ENCODE assay signal across 1 cellular context in genomic region chrX:23844502-23845138, GRCh38.
TF ChIP-seq lines count a peak whose summit lies in the region.

No MANE protein-coding gene starts in this region.

TF ChIP-seq in K562, 482 proteins besides CTCF, POLR2A, EP300 and RAD21 (continued from another document and continues in another):
- TF ChIP-seq, protein P1, sequence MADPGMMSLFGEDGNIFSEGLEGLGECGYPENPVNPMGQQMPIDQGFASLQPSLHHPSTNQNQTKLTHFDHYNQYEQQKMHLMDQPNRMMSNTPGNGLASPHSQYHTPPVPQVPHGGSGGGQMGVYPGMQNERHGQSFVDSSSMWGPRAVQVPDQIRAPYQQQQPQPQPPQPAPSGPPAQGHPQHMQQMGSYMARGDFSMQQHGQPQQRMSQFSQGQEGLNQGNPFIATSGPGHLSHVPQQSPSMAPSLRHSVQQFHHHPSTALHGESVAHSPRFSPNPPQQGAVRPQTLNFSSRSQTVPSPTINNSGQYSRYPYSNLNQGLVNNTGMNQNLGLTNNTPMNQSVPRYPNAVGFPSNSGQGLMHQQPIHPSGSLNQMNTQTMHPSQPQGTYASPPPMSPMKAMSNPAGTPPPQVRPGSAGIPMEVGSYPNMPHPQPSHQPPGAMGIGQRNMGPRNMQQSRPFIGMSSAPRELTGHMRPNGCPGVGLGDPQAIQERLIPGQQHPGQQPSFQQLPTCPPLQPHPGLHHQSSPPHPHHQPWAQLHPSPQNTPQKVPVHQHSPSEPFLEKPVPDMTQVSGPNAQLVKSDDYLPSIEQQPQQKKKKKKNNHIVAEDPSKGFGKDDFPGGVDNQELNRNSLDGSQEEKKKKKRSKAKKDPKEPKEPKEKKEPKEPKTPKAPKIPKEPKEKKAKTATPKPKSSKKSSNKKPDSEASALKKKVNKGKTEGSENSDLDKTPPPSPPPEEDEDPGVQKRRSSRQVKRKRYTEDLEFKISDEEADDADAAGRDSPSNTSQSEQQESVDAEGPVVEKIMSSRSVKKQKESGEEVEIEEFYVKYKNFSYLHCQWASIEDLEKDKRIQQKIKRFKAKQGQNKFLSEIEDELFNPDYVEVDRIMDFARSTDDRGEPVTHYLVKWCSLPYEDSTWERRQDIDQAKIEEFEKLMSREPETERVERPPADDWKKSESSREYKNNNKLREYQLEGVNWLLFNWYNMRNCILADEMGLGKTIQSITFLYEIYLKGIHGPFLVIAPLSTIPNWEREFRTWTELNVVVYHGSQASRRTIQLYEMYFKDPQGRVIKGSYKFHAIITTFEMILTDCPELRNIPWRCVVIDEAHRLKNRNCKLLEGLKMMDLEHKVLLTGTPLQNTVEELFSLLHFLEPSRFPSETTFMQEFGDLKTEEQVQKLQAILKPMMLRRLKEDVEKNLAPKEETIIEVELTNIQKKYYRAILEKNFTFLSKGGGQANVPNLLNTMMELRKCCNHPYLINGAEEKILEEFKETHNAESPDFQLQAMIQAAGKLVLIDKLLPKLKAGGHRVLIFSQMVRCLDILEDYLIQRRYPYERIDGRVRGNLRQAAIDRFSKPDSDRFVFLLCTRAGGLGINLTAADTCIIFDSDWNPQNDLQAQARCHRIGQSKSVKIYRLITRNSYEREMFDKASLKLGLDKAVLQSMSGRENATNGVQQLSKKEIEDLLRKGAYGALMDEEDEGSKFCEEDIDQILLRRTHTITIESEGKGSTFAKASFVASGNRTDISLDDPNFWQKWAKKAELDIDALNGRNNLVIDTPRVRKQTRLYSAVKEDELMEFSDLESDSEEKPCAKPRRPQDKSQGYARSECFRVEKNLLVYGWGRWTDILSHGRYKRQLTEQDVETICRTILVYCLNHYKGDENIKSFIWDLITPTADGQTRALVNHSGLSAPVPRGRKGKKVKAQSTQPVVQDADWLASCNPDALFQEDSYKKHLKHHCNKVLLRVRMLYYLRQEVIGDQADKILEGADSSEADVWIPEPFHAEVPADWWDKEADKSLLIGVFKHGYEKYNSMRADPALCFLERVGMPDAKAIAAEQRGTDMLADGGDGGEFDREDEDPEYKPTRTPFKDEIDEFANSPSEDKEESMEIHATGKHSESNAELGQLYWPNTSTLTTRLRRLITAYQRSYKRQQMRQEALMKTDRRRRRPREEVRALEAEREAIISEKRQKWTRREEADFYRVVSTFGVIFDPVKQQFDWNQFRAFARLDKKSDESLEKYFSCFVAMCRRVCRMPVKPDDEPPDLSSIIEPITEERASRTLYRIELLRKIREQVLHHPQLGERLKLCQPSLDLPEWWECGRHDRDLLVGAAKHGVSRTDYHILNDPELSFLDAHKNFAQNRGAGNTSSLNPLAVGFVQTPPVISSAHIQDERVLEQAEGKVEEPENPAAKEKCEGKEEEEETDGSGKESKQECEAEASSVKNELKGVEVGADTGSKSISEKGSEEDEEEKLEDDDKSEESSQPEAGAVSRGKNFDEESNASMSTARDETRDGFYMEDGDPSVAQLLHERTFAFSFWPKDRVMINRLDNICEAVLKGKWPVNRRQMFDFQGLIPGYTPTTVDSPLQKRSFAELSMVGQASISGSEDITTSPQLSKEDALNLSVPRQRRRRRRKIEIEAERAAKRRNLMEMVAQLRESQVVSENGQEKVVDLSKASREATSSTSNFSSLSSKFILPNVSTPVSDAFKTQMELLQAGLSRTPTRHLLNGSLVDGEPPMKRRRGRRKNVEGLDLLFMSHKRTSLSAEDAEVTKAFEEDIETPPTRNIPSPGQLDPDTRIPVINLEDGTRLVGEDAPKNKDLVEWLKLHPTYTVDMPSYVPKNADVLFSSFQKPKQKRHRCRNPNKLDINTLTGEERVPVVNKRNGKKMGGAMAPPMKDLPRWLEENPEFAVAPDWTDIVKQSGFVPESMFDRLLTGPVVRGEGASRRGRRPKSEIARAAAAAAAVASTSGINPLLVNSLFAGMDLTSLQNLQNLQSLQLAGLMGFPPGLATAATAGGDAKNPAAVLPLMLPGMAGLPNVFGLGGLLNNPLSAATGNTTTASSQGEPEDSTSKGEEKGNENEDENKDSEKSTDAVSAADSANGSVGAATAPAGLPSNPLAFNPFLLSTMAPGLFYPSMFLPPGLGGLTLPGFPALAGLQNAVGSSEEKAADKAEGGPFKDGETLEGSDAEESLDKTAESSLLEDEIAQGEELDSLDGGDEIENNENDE (IDR thresholded peaks at IDR 0.05; ENCODE audit: low read depth, low read length): no peak
- TF ChIP-seq, protein P2, sequence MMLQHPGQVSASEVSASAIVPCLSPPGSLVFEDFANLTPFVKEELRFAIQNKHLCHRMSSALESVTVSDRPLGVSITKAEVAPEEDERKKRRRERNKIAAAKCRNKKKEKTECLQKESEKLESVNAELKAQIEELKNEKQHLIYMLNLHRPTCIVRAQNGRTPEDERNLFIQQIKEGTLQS (IDR thresholded peaks at IDR 0.05): peak; percentile 18; the same call in 1 of the 2 replicates
- TF ChIP-seq, protein P2 (CRISPR knock-in tag; conservative IDR thresholded peaks at IDR 0.05): no peak
- TF ChIP-seq NFRKB (IDR thresholded peaks at IDR 0.05; ENCODE audit: low read depth) (no peak), ARNT (IDR thresholded peaks at IDR 0.05) (0 out of 4 replicates have a peak, but pooled peaks of 1 of the 2 experiments have one; percentile 30), OTX1 (CRISPR knock-in tag; IDR thresholded peaks at IDR 0.05) (no peak), SRF (CRISPR knock-in tag; IDR thresholded peaks at IDR 0.05) (no peak), ZNF79 (CRISPR knock-in tag; IDR thresholded peaks at IDR 0.05; ENCODE audit: low read depth) (no peak), ZNF146 (CRISPR knock-in tag; IDR thresholded peaks at IDR 0.05; ENCODE audit: unreplicated experiment) (no peak), IRF2 (CRISPR knock-in tag; IDR thresholded peaks at IDR 0.05) (no peak), ZNF175 (CRISPR knock-in tag; IDR thresholded peaks at IDR 0.05; ENCODE audit: low read depth) (no peak; the same call in 1 of the 2 replicates), ZNF764 (CRISPR knock-in tag; IDR thresholded peaks at IDR 0.05; ENCODE audit: low read depth) (no peak), TCF7L2 (IDR thresholded peaks at IDR 0.05; ENCODE audit: low read depth, low read length) (no peak), RBM34 (IDR thresholded peaks at IDR 0.05; ENCODE audit: borderline replicate concordance, insufficient read depth, low read length) (no peak), SRSF1 (IDR thresholded peaks at IDR 0.05; ENCODE audit: low read depth, low read length) (no peak), ZNF444 (CRISPR knock-in tag; IDR thresholded peaks at IDR 0.05) (no peak), HBP1 (CRISPR knock-in tag; IDR thresholded peaks at IDR 0.05) (no peak), ZNF511 (CRISPR knock-in tag; IDR thresholded peaks at IDR 0.05) (no peak), MTA3 (IDR thresholded peaks at IDR 0.05; ENCODE audit: borderline replicate concordance) (0 out of 2 replicates have a peak, but pooled peaks have one; percentile 50), IFI16 (CRISPR knock-in tag; IDR thresholded peaks at IDR 0.05) (no peak), ZNF41 (CRISPR knock-in tag; conservative IDR thresholded peaks at IDR 0.05) (no peak), KLF10 (CRISPR knock-in tag; IDR thresholded peaks at IDR 0.05) (no peak), FOXP1 (CRISPR knock-in tag; IDR thresholded peaks at IDR 0.05) (no peak), ZNF24 (IDR thresholded peaks at IDR 0.05) (no peak), NFXL1 (CRISPR knock-in tag; IDR thresholded peaks at IDR 0.05) (no peak), MBD2 (IDR thresholded peaks at IDR 0.05; ENCODE audit: borderline replicate concordance, low read depth) (0 out of 2 replicates have a peak, but pooled peaks have one; percentile 18), TAF7 (tag; IDR thresholded peaks at IDR 0.05) (no peak; the same call in 1 of the 2 replicates), RBM15 (IDR thresholded peaks at IDR 0.05; ENCODE audit: insufficient read depth, low read length) (no peak), NCOA4 (IDR thresholded peaks at IDR 0.05; ENCODE audit: partially characterized antibody) (no peak), POLR2B (IDR thresholded peaks at IDR 0.05; ENCODE audit: low read depth, partially characterized antibody) (no peak), YBX1 (IDR thresholded peaks at IDR 0.05) (no peak), RCOR1 (IDR thresholded peaks at IDR 0.05; ENCODE audit: borderline replicate concordance in 1 of 2, low read depth in 2 of 2, low read length in 2 of 2) (0 out of 4 replicates have a peak, but pooled peaks of 1 of the 2 experiments have one; percentile 21), ZNF699 (CRISPR knock-in tag; IDR thresholded peaks at IDR 0.05; ENCODE audit: insufficient replicate concordance) (no peak), SIN3A (IDR thresholded peaks at IDR 0.05; ENCODE audit: borderline replicate concordance in 2 of 2, control insufficient read depth in 1 of 2, low read depth in 2 of 2, low read length in 2 of 2) (no peak), MTA1 (IDR thresholded peaks at IDR 0.05; ENCODE audit: borderline replicate concordance) (peak; percentile 61), ZSCAN29 (IDR thresholded peaks at IDR 0.05) (no peak), RBM25 (IDR thresholded peaks at IDR 0.05; ENCODE audit: low read depth, low read length, severe bottlenecking) (no peak), SMARCA4 (IDR thresholded peaks at IDR 0.05) (peak; percentile 78), SMARCB1 (IDR thresholded peaks at IDR 0.05; ENCODE audit: insufficient read length, low read depth) (no peak), SMAD3 (CRISPR knock-in tag; conservative IDR thresholded peaks at IDR 0.05) (0 out of 2 replicates have a peak, but pooled peaks have one; percentile 41)
- TF ChIP-seq, protein P3, sequence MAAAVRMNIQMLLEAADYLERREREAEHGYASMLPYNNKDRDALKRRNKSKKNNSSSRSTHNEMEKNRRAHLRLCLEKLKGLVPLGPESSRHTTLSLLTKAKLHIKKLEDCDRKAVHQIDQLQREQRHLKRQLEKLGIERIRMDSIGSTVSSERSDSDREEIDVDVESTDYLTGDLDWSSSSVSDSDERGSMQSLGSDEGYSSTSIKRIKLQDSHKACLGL (CRISPR knock-in tag; IDR thresholded peaks at IDR 0.05; ENCODE audit: borderline replicate concordance, poor library complexity, severe bottlenecking): no peak
- TF ChIP-seq, protein P4, sequence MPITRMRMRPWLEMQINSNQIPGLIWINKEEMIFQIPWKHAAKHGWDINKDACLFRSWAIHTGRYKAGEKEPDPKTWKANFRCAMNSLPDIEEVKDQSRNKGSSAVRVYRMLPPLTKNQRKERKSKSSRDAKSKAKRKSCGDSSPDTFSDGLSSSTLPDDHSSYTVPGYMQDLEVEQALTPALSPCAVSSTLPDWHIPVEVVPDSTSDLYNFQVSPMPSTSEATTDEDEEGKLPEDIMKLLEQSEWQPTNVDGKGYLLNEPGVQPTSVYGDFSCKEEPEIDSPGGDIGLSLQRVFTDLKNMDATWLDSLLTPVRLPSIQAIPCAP (CRISPR knock-in tag; IDR thresholded peaks at IDR 0.05; ENCODE audit: borderline replicate concordance): no peak
- TF ChIP-seq, protein P5, sequence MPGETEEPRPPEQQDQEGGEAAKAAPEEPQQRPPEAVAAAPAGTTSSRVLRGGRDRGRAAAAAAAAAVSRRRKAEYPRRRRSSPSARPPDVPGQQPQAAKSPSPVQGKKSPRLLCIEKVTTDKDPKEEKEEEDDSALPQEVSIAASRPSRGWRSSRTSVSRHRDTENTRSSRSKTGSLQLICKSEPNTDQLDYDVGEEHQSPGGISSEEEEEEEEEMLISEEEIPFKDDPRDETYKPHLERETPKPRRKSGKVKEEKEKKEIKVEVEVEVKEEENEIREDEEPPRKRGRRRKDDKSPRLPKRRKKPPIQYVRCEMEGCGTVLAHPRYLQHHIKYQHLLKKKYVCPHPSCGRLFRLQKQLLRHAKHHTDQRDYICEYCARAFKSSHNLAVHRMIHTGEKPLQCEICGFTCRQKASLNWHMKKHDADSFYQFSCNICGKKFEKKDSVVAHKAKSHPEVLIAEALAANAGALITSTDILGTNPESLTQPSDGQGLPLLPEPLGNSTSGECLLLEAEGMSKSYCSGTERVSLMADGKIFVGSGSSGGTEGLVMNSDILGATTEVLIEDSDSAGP (CRISPR knock-in tag; IDR thresholded peaks at IDR 0.05): no peak
- TF ChIP-seq, protein P6, sequence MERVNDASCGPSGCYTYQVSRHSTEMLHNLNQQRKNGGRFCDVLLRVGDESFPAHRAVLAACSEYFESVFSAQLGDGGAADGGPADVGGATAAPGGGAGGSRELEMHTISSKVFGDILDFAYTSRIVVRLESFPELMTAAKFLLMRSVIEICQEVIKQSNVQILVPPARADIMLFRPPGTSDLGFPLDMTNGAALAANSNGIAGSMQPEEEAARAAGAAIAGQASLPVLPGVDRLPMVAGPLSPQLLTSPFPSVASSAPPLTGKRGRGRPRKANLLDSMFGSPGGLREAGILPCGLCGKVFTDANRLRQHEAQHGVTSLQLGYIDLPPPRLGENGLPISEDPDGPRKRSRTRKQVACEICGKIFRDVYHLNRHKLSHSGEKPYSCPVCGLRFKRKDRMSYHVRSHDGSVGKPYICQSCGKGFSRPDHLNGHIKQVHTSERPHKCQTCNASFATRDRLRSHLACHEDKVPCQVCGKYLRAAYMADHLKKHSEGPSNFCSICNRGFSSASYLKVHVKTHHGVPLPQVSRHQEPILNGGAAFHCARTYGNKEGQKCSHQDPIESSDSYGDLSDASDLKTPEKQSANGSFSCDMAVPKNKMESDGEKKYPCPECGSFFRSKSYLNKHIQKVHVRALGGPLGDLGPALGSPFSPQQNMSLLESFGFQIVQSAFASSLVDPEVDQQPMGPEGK (CRISPR knock-in tag; IDR thresholded peaks at IDR 0.05; ENCODE audit: borderline replicate concordance): no peak
- TF ChIP-seq, protein P7, sequence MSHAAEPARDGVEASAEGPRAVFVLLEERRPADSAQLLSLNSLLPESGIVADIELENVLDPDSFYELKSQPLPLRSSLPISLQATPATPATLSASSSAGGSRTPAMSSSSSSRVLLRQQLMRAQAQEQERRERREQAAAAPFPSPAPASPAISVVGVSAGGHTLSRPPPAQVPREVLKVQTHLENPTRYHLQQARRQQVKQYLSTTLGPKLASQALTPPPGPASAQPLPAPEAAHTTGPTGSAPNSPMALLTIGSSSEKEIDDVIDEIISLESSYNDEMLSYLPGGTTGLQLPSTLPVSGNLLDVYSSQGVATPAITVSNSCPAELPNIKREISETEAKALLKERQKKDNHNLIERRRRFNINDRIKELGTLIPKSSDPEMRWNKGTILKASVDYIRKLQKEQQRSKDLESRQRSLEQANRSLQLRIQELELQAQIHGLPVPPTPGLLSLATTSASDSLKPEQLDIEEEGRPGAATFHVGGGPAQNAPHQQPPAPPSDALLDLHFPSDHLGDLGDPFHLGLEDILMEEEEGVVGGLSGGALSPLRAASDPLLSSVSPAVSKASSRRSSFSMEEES (CRISPR knock-in tag; IDR thresholded peaks at IDR 0.05): no peak
